ENCODE assay signal across 17 cellular contexts in genomic region chr1:109258481-109259466, GRCh38. TPM values are rescaled to one million over a fixed set of nuclear protein-coding genes. Genes with fewer than 3 reads are reported as not detected.
A peak's percentile ranks its signal among the peaks of the same experiment; 100 is the strongest.
DNase-seq lines count a peak whose midpoint lies in the region; ATAC-seq and TF ChIP-seq lines count a peak whose summit lies in the region.
"Had no signal": no experiment of that assay in that cellular context is flagged by ENCODE, and none has a peak within 500 bp of the region (broad histone marks: within the 10 kb centered on the region; RNA-seq: fewer than 3 reads in every experiment).

No MANE protein-coding gene starts in this region.

- no peak overlapping the region for H2BK15ac ChIP-seq in IMR-90 (ENCODE audit: low read depth, low read length)

- H3K27ac Mint-ChIP-seq in neural progenitor cell, result peak overlapping the region; percentile 98

- in situ Hi-C loops in IMR-90 (cut with MboI; ENCODE audit: low sequenced_read_pairs), result no loop called here

- H2BK5ac ChIP-seq in IMR-90 (ENCODE audit: low read depth, low read length, poor library complexity, severe bottlenecking), result no peak overlapping the region

- H3K9ac ChIP-seq in IMR-90 (ENCODE audit: low read depth, low read length), result no peak overlapping the region
- H3K9ac ChIP-seq in neural progenitor cell, result no peak overlapping the region

- H3K36me3 Mint-ChIP-seq in neural progenitor cell, result peaks cover 27% of the 10 kb centered on the region

- H3K9me1 ChIP-seq in IMR-90 (ENCODE audit: insufficient read depth, low read length), result no peaks in the 10 kb centered on the region; the same call in 1 of the 2 replicates

- peaks cover 6% of the 10 kb centered on the region for H3K27me3 Mint-ChIP-seq in neural progenitor cell (ENCODE audit: insufficient read depth, low read depth)

- DNase-seq in NCI-H82 (lab: John Stamatoyannopoulos, UW), result peak; percentile 39
- no peak for DNase-seq in NCI-H82 treated with DMSO at 0.1 percent for 48 hours (lab: John Stamatoyannopoulos, UW; ENCODE audit: unreplicated experiment)
- no peak for DNase-seq in IMR-90
- DNase-seq in neural progenitor cell (ENCODE audit: low spot score), result no peak
- DNase-seq in GM19238 (ENCODE audit: insufficient read length, low spot score), result no peak
- no peak for DNase-seq in stimulated activated CD4-positive, alpha-beta T cell treated with anti-CD3 and anti-CD28 coated beads, Interleukin-4, amount 100 ng/mL, for 4 hours
- DNase-seq in activated CD4-positive, alpha-beta T cell treated with anti-CD3 and anti-CD28 coated beads for 4 hours, result no peak
- DNase-seq: MG63, NCI-H1092 treated with DMSO at 0.1 percent for 48 hours, NCI-H187 treated with DMSO at 0.1 percent for 48 hours, OCI-M1 had no signal

- H2AK9ac ChIP-seq in IMR-90 (replicated peaks; ENCODE audit: low read depth, low read length, poor library complexity), result no peak overlapping the region

- no TSS peak for BruUV-seq in IMR-90 (replicated peaks; lab: Mats Ljungman, UMichigan)

- H2BK20ac ChIP-seq in IMR-90 (ENCODE audit: low read depth, low read length), result no peak overlapping the region

- H3F3A ChIP-seq in neural progenitor cell (ENCODE audit: low read depth), result peaks cover 37% of the 10 kb centered on the region

- no peak overlapping the region for H2BK120ac ChIP-seq in IMR-90 (ENCODE audit: low read depth, low read length)

- H3K4me1 ChIP-seq in IMR-90 (ENCODE audit: control insufficient read depth, insufficient read depth, low read length) (peaks cover 11% of the 10 kb centered on the region), ectodermal cell (ENCODE audit: control insufficient read depth, insufficient read depth, low read length) (peaks cover 48% of the 10 kb centered on the region), neural progenitor cell (peaks cover 52% of the 10 kb centered on the region)

- no peak for TF ChIP-seq RAD21 in IMR-90 (IDR thresholded peaks at IDR 0.05; ENCODE audit: low read length)

- H3K18ac ChIP-seq in IMR-90 (ENCODE audit: low read depth, low read length), result no peak overlapping the region

- H3K36me3 ChIP-seq in IMR-90 (ENCODE audit: control insufficient read depth, insufficient read depth, low read length) (no peaks in the 10 kb centered on the region), ectodermal cell (ENCODE audit: control insufficient read depth, insufficient read depth, low read length) (peaks cover 13% of the 10 kb centered on the region), neural progenitor cell (no peaks in the 10 kb centered on the region)
- H3K36me3 ChIP-seq: MG63 had no signal

- peak overlapping the region; percentile 77 for H3K4me3 Mint-ChIP-seq in neural progenitor cell

- 0 out of 4 replicates have a peak, but pooled peaks cover 0 to 8% of the 10 kb centered on the region in 2 experiments for H3K79me1 ChIP-seq in IMR-90 (ENCODE audit: low read depth in 1 of 2, low read length in 2 of 2)

- H3K27me3 ChIP-seq in IMR-90 (ENCODE audit: control insufficient read depth, insufficient read depth, low read length) (no peaks in the 10 kb centered on the region), ectodermal cell (ENCODE audit: control insufficient read depth, insufficient read depth, low read length, poor library complexity, severe bottlenecking) (no peaks in the 10 kb centered on the region), neural progenitor cell (no peaks in the 10 kb centered on the region)
- H3K27me3 ChIP-seq: MG63 had no signal

- H3K4me3 ChIP-seq in IMR-90 (ENCODE audit: insufficient read depth, low read depth, low read length) (no peak overlapping the region), ectodermal cell (ENCODE audit: insufficient read depth, low read depth, low read length) (no peak overlapping the region), neural progenitor cell (no peak overlapping the region)
- H3K4me3 ChIP-seq: MG63, SK-N-MC had no signal

- TF ChIP-seq CTCF in IMR-90 (conservative IDR thresholded peaks at IDR 0.05; ENCODE audit: low read depth, low read length) (no peak), neural progenitor cell (IDR thresholded peaks at IDR 0.05) (no peak)

- H2AFZ ChIP-seq in IMR-90 (replicated peaks; ENCODE audit: low read length, poor library complexity), result peak overlapping the region; percentile 60
- H2AFZ ChIP-seq in neural progenitor cell (replicated peaks), result no peak overlapping the region

- WGBS in IMR-90 (ENCODE audit: extremely low coverage in 2 of 2, insufficient read length in 1 of 2), 2 experiments, result 94% methylated on average over 45 of the region's 69 CpGs; no CpG with 5 or more reads in 1 of the 2 experiments
- WGBS in ectodermal cell, 2 experiments, result 93 to 94% methylated on average over 69 of the region's 69 CpGs

- H3K4me2 ChIP-seq in IMR-90 (ENCODE audit: low read depth, low read length), result no peak overlapping the region
- peak overlapping the region; percentile 72 for H3K4me2 ChIP-seq in neural progenitor cell

- intact Hi-C loops in IMR-90 (cut with micrococcal nuclease), result no loop called here

- H3K4me1 Mint-ChIP-seq in neural progenitor cell, result peaks cover 68% of the 10 kb centered on the region

- CTCF ChIA-PET in IMR-90 (lab: Yijun Ruan, JAX), result no interaction called here

- no peak overlapping the region for H3K23ac ChIP-seq in IMR-90 (ENCODE audit: low read depth, low read length)

- H3K79me2 ChIP-seq in neural progenitor cell (ENCODE audit: low read depth), result peaks cover 44% of the 10 kb centered on the region

- no peak overlapping the region for H3K4ac ChIP-seq in IMR-90 (ENCODE audit: low read depth, low read length)

- no peaks in the 10 kb centered on the region for H3K9me3 Mint-ChIP-seq in neural progenitor cell

- H4K20me1 ChIP-seq in IMR-90 (ENCODE audit: insufficient read depth, low read length) (no peaks in the 10 kb centered on the region), neural progenitor cell (ENCODE audit: low read depth) (no peaks in the 10 kb centered on the region)

- TF ChIP-seq POLR2A in IMR-90 (IDR thresholded peaks at IDR 0.05; ENCODE audit: low read depth, low read length), result no peak

- no peak overlapping the region for H3K27ac ChIP-seq in IMR-90 (ENCODE audit: insufficient read depth, low read length)
- H3K27ac ChIP-seq in ectodermal cell (ENCODE audit: insufficient read depth, low read depth, low read length, poor library complexity, severe bottlenecking), result peak overlapping the region; percentile 44
- H3K27ac ChIP-seq in neural progenitor cell, result no peak overlapping the region
- H3K27ac ChIP-seq: C4-2B, HL-60, SK-N-MC had no signal

- no peak overlapping the region for H3K14ac ChIP-seq in IMR-90 (replicated peaks; ENCODE audit: low read depth, low read length)

- no peak overlapping the region for H4K91ac ChIP-seq in IMR-90 (ENCODE audit: insufficient read depth, low read depth, low read length)

- H3K9me3 ChIP-seq in IMR-90 (ENCODE audit: control insufficient read depth, insufficient read depth, low read length), result no peaks in the 10 kb centered on the region
- H3K9me3 ChIP-seq in ectodermal cell (ENCODE audit: control insufficient read depth, low read length), result no peaks in the 10 kb centered on the region
- H3K9me3 ChIP-seq in neural progenitor cell (ENCODE audit: low read depth), result no peaks in the 10 kb centered on the region
- H3K9me3 ChIP-seq: MG63 had no signal

- H4K8ac ChIP-seq in IMR-90 (ENCODE audit: low read depth in 2 of 2, low read length in 2 of 2), result no peak overlapping the region

- POLR2A ChIA-PET in IMR-90 (lab: Charles Lee; ENCODE audit: unreplicated experiment), result no interaction called here

- no peak overlapping the region for H3K56ac ChIP-seq in IMR-90 (ENCODE audit: extremely low read depth, insufficient read depth, low read length)

- no peak for ATAC-seq in IMR-90 (ENCODE audit: low read depth)
- ATAC-seq: HCT116 had no signal

- no peak overlapping the region for H4K5ac ChIP-seq in IMR-90 (ENCODE audit: low read depth, low read length)

- dilution Hi-C loops in IMR-90 (cut with HindIII; ENCODE audit: low sequenced_read_pairs, unreplicated experiment), result no loop called here

- no peak overlapping the region for H2AK5ac ChIP-seq in IMR-90 (ENCODE audit: low read depth, low read length)

TF ChIP-seq in IMR-90, 13 proteins besides CTCF, POLR2A, EP300 and RAD21 (continues in another document):
- TF ChIP-seq FOS (IDR thresholded peaks at IDR 0.05; ENCODE audit: low read depth, low read length) (no peak), NFE2L2 (IDR thresholded peaks at IDR 0.05; ENCODE audit: low read depth, low read length) (no peak)

RNA-seq across cellular contexts. Expression of gene CELSR2, which starts 9.4 kb away (rescaled TPM):
- total RNA-seq in IMR-90 (2012; rRNA removed) (1.1 and 1.3 TPM in 2 replicates), neural progenitor cell (ENCODE audit: low replicate concordance) (11.1 and 26.5 TPM in 2 replicates)
- polyA plus RNA-seq in IMR-90 (2012; rRNA removed), result 5.0 and 5.3 TPM in 2 replicates
- 2.5 and 5.4 TPM in 2 replicates for polyA plus RNA-seq in IMR-90 (2012; cell fraction: cytosol; rRNA removed)
- polyA plus RNA-seq in IMR-90 (2012; cell fraction: nucleus; rRNA removed; ENCODE audit: low replicate concordance), result 10.8 and 19.0 TPM in 2 replicates
- 31.0 TPM for polyA plus RNA-seq in ectodermal cell (2013, experiment 1 of 4)
- 40.1 TPM for polyA plus RNA-seq in ectodermal cell (2013, experiment 2 of 4)
- 35.2 TPM for polyA plus RNA-seq in ectodermal cell (2013, experiment 3 of 4)
- 42.8 TPM for polyA plus RNA-seq in ectodermal cell (2013, experiment 4 of 4)

RNA-seq across cellular contexts. Expression of gene PSRC1, which starts 24.2 kb away (rescaled TPM):
- 34.6 and 36.4 TPM in 2 replicates for total RNA-seq in IMR-90 (2012; rRNA removed)
- 40.3 and 42.1 TPM in 2 replicates for polyA plus RNA-seq in IMR-90 (2012; rRNA removed)
- polyA plus RNA-seq in IMR-90 (2012; cell fraction: cytosol; rRNA removed), result 20.2 and 35.7 TPM in 2 replicates
- polyA plus RNA-seq in IMR-90 (2012; cell fraction: nucleus; rRNA removed; ENCODE audit: low replicate concordance), result 123 and 134 TPM in 2 replicates
- 69.0 TPM for polyA plus RNA-seq in ectodermal cell (2013, experiment 1 of 4)
- polyA plus RNA-seq in ectodermal cell (2013, experiment 2 of 4), result 61.2 TPM
- 62.7 TPM for polyA plus RNA-seq in ectodermal cell (2013, experiment 3 of 4)
- 68.0 TPM for polyA plus RNA-seq in ectodermal cell (2013, experiment 4 of 4)
- 78.1 and 134 TPM in 2 replicates for total RNA-seq in neural progenitor cell (ENCODE audit: low replicate concordance)

RNA-seq across cellular contexts. Expression of gene SARS1, which starts 45.1 kb away (rescaled TPM):
- total RNA-seq in IMR-90 (2012; rRNA removed), result 348 and 373 TPM in 2 replicates
- 214 and 231 TPM in 2 replicates for polyA plus RNA-seq in IMR-90 (2012; rRNA removed)
- 117 and 193 TPM in 2 replicates for polyA plus RNA-seq in IMR-90 (2012; cell fraction: cytosol; rRNA removed)
- 152 and 416 TPM in 2 replicates for polyA plus RNA-seq in IMR-90 (2012; cell fraction: nucleus; rRNA removed; ENCODE audit: low replicate concordance)
- polyA plus RNA-seq in ectodermal cell (2013, experiment 1 of 4), result 123 TPM
- 127 TPM for polyA plus RNA-seq in ectodermal cell (2013, experiment 2 of 4)
- 108 TPM for polyA plus RNA-seq in ectodermal cell (2013, experiment 3 of 4)
- 119 TPM for polyA plus RNA-seq in ectodermal cell (2013, experiment 4 of 4)
- total RNA-seq in neural progenitor cell (ENCODE audit: low replicate concordance), result 118 and 128 TPM in 2 replicates

RNA-seq across cellular contexts. Expression of gene MYBPHL, which starts 48.0 kb away (rescaled TPM):
- total RNA-seq in IMR-90 (2012; rRNA removed) (not detected in 2 replicates), neural progenitor cell (ENCODE audit: low replicate concordance) (not detected in 2 replicates)
- polyA plus RNA-seq in IMR-90 (2012; rRNA removed), result 0.07 TPM in 1 of 2 replicates, not detected in the other
- polyA plus RNA-seq in IMR-90 (2012; cell fraction: cytosol; rRNA removed), result 0.02 TPM in 1 of 2 replicates, not detected in the other
- 0.16 and 0.31 TPM in 2 replicates for polyA plus RNA-seq in IMR-90 (2012; cell fraction: nucleus; rRNA removed; ENCODE audit: low replicate concordance)
- not detected for polyA plus RNA-seq in ectodermal cell (2013, experiment 1 of 4)
- not detected for polyA plus RNA-seq in ectodermal cell (2013, experiment 2 of 4)
- polyA plus RNA-seq in ectodermal cell (2013, experiment 3 of 4), result not detected
- not detected for polyA plus RNA-seq in ectodermal cell (2013, experiment 4 of 4)
- total RNA-seq: A172 had no signal
